Comparison of ENCODE assay signal across 41 cellular contexts in genomic region chr11:60214386-60214785, GRCh38. TPM values are rescaled to one million over a fixed set of nuclear protein-coding genes. Genes with fewer than 3 reads are reported as not detected.
"Had no signal": no experiment of that assay in that cellular context is flagged by ENCODE, and none has a peak within 500 bp of the region (broad histone marks: within the 10 kb centered on the region; RNA-seq: fewer than 3 reads in every experiment).

No MANE protein-coding gene starts in this region.

- H3K4me1 ChIP-seq: adrenal gland, ascending aorta, body of pancreas, breast epithelium had no signal

- DNase-seq: activated effector memory CD4-positive, alpha-beta T cell treated with anti-CD3 and anti-CD28 coated beads, Interleukin-2, amount 50 U/mL, for 16 hours; activated effector memory CD4-positive, alpha-beta T cell treated with Interleukin-2 at 50 U/mL for 16 hours; activated gamma-delta T cell; activated gamma-delta T cell treated with Interleukin-2 at 50 U/mL for 16 hours; activated naive CD4-positive, alpha-beta T cell; activated naive CD4-positive, alpha-beta T cell treated with anti-CD3 and anti-CD28 coated beads for 36 hours; activated naive CD4-positive, alpha-beta T cell treated with anti-CD3 and anti-CD28 coated beads, Interleukin-2, amount 10 ng/mL, durations not matched to agents 7 days and 5 days; activated naive CD4-positive, alpha-beta T cell treated with anti-CD3 and anti-CD28 coated beads, Interleukin-2, amount 50 U/mL, for 16 hours; activated naive CD4-positive, alpha-beta T cell treated with Interleukin-2 at 50 U/mL for 16 hours; activated naive CD8-positive, alpha-beta T cell treated with anti-CD3 and anti-CD28 coated beads for 36 hours; activated naive CD8-positive, alpha-beta T cell treated with anti-CD3 and anti-CD28 coated beads, Interleukin-2, amount 10 ng/mL, durations not matched to agents 7 days and 5 days; activated naive CD8-positive, alpha-beta T cell treated with anti-CD3 and anti-CD28 coated beads, Interleukin-2, amount 50 U/mL, for 24 hours; activated T-cell treated with anti-CD3 and anti-CD28 coated beads, Interleukin-2, amount 50 U/mL, for 24 hours; activated T-cell treated with anti-CD3 and anti-CD28 coated beads, Interleukin-2, amount 50 U/mL, for 4 hours; activated T-cell treated with anti-CD3 and anti-CD28 coated beads, Interleukin-2, amount 50 U/mL, for 48 hours; activated T-cell treated with anti-CD3 and anti-CD28 coated beads, Interleukin-2, amount 50 U/mL, for 72 hours; adrenal gland; amniotic stem cell; amygdala; anterior cingulate cortex; aorta; body of pancreas; brain microvascular endothelial cell; caudate nucleus; central memory CD4-positive, alpha-beta T cell; cerebellar nuclear complex had no signal

- H3K4me3 Mint-ChIP-seq: activated naive CD4-positive, alpha-beta T cell treated with anti-CD3 and anti-CD28 coated beads for 36 hours; activated naive CD4-positive, alpha-beta T cell treated with anti-CD3 and anti-CD28 coated beads, Interleukin-2, amount 10 ng/mL, durations not matched to agents 7 days and 5 days; activated naive CD4-positive, alpha-beta T cell treated with anti-CD3 and anti-CD28 coated beads, Interleukin-2, amount 50 U/mL, for 24 hours; activated naive CD8-positive, alpha-beta T cell; activated naive CD8-positive, alpha-beta T cell treated with anti-CD3 and anti-CD28 coated beads for 36 hours; activated naive CD8-positive, alpha-beta T cell treated with anti-CD3 and anti-CD28 coated beads, Interleukin-2, amount 10 ng/mL, durations not matched to agents 7 days and 5 days; activated naive CD8-positive, alpha-beta T cell treated with anti-CD3 and anti-CD28 coated beads, Interleukin-2, amount 50 U/mL, for 24 hours; activated T-cell treated with anti-CD3 and anti-CD28 coated beads, Interleukin-2, amount 50 U/mL, for 24 hours; activated T-cell treated with anti-CD3 and anti-CD28 coated beads, Interleukin-2, amount 50 U/mL, for 4 hours; activated T-cell treated with anti-CD3 and anti-CD28 coated beads, Interleukin-2, amount 50 U/mL, for 72 hours; activated T-helper 1 cell treated with anti-CD3 and anti-CD28 coated beads, Interleukin-12 subunit alpha, Interleukin-12 subunit beta, Interleukin-2, Interleukin-4 antibody, amounts not matched to agents 30 ng/mL and 10 ng/mL and 1 ng/mL, durations not matched to agents 14 hours and 24 hours and 36 hours; activated T-helper 17 cell treated with anti-CD3 and anti-CD28 coated beads, Interleukin-2, amount 50 U/mL, for 72 hours; brain; central memory CD8-positive, alpha-beta T cell had no signal

- FAIRE-seq: astrocyte, bronchial epithelial cell had no signal

- H3K9me3 Mint-ChIP-seq: activated naive CD4-positive, alpha-beta T cell treated with anti-CD3 and anti-CD28 coated beads for 36 hours; activated naive CD4-positive, alpha-beta T cell treated with anti-CD3 and anti-CD28 coated beads, Interleukin-2, amount 10 ng/mL, durations not matched to agents 7 days and 5 days; activated naive CD4-positive, alpha-beta T cell treated with anti-CD3 and anti-CD28 coated beads, Interleukin-2, amount 50 U/mL, for 24 hours; activated naive CD4-positive, alpha-beta T cell treated with anti-CD3 and anti-CD28 coated beads, Interleukin-2, amount 50 U/mL, for 72 hours; activated naive CD8-positive, alpha-beta T cell treated with anti-CD3 and anti-CD28 coated beads for 36 hours; activated naive CD8-positive, alpha-beta T cell treated with anti-CD3 and anti-CD28 coated beads, Interleukin-2, amount 10 ng/mL, durations not matched to agents 7 days and 5 days; activated naive CD8-positive, alpha-beta T cell treated with anti-CD3 and anti-CD28 coated beads, Interleukin-2, amount 50 U/mL, for 24 hours; activated T-cell treated with anti-CD3 and anti-CD28 coated beads, Interleukin-2, amount 50 U/mL, for 24 hours; activated T-cell treated with anti-CD3 and anti-CD28 coated beads, Interleukin-2, amount 50 U/mL, for 4 hours; activated T-cell treated with anti-CD3 and anti-CD28 coated beads, Interleukin-2, amount 50 U/mL, for 72 hours; activated T-helper 1 cell treated with anti-CD3 and anti-CD28 coated beads, Interleukin-12 subunit alpha, Interleukin-12 subunit beta, Interleukin-2, Interleukin-4 antibody, amounts not matched to agents 30 ng/mL and 10 ng/mL and 1 ng/mL, durations not matched to agents 14 hours and 24 hours and 36 hours; activated T-helper 17 cell treated with anti-CD3 and anti-CD28 coated beads, Interleukin-2, amount 50 U/mL, for 72 hours; activated T-helper 2 cell treated with anti-CD3 and anti-CD28 coated beads, Interferon-gamma antibody, Interleukin-2, Interleukin-4, amounts not matched to agents 10 μg/mL and 5 μg/mL and 100 μg/mL, durations not matched to agents 14 hours and 24 hours and 36 hours; brain; central memory CD8-positive, alpha-beta T cell had no signal

- H3K36me3 ChIP-seq: adrenal gland, ascending aorta, brain microvascular endothelial cell, breast epithelium, cardiac muscle cell had no signal

- H3K36me3 Mint-ChIP-seq: activated naive CD4-positive, alpha-beta T cell treated with anti-CD3 and anti-CD28 coated beads, Interleukin-2, amount 10 ng/mL, durations not matched to agents 7 days and 5 days; activated naive CD4-positive, alpha-beta T cell treated with anti-CD3 and anti-CD28 coated beads, Interleukin-2, amount 50 U/mL, for 24 hours; activated naive CD4-positive, alpha-beta T cell treated with anti-CD3 and anti-CD28 coated beads, Interleukin-2, amount 50 U/mL, for 72 hours; activated naive CD8-positive, alpha-beta T cell; activated naive CD8-positive, alpha-beta T cell treated with anti-CD3 and anti-CD28 coated beads for 36 hours; activated naive CD8-positive, alpha-beta T cell treated with anti-CD3 and anti-CD28 coated beads, Interleukin-2, amount 10 ng/mL, durations not matched to agents 7 days and 5 days; brain had no signal

- H3K27ac ChIP-seq: adrenal gland, ascending aorta, body of pancreas, brain microvascular endothelial cell, breast epithelium, cardiac muscle cell had no signal

- H3K27me3 ChIP-seq: adrenal gland, ascending aorta, body of pancreas, brain microvascular endothelial cell, breast epithelium, cardiac muscle cell had no signal

- ATAC-seq: activated naive CD4-positive, alpha-beta T cell treated with anti-CD3 and anti-CD28 coated beads, Interleukin-2, amount 50 U/mL, for 72 hours; activated naive CD8-positive, alpha-beta T cell treated with anti-CD3 and anti-CD28 coated beads, Interleukin-2, amount 50 U/mL, for 24 hours; activated T-cell treated with anti-CD3 and anti-CD28 coated beads, Interleukin-2, amount 50 U/mL, for 4 hours; activated T-cell treated with anti-CD3 and anti-CD28 coated beads, Interleukin-2, amount 50 U/mL, for 72 hours; activated T-helper 17 cell treated with anti-CD3 and anti-CD28 coated beads, Interleukin-2, amount 50 U/mL, for 72 hours; body of pancreas had no signal

- H3K4me3 ChIP-seq: adrenal gland, ascending aorta, body of pancreas, breast epithelium, cardiac muscle cell had no signal

- H3K27ac Mint-ChIP-seq: activated naive CD4-positive, alpha-beta T cell treated with anti-CD3 and anti-CD28 coated beads for 36 hours; activated naive CD4-positive, alpha-beta T cell treated with anti-CD3 and anti-CD28 coated beads, Interleukin-2, amount 10 ng/mL, durations not matched to agents 7 days and 5 days; activated naive CD4-positive, alpha-beta T cell treated with anti-CD3 and anti-CD28 coated beads, Interleukin-2, amount 50 U/mL, for 24 hours; activated naive CD4-positive, alpha-beta T cell treated with anti-CD3 and anti-CD28 coated beads, Interleukin-2, amount 50 U/mL, for 72 hours; activated naive CD8-positive, alpha-beta T cell; activated naive CD8-positive, alpha-beta T cell treated with anti-CD3 and anti-CD28 coated beads for 36 hours; activated naive CD8-positive, alpha-beta T cell treated with anti-CD3 and anti-CD28 coated beads, Interleukin-2, amount 10 ng/mL, durations not matched to agents 7 days and 5 days; activated naive CD8-positive, alpha-beta T cell treated with anti-CD3 and anti-CD28 coated beads, Interleukin-2, amount 50 U/mL, for 24 hours; activated T-cell treated with anti-CD3 and anti-CD28 coated beads, Interleukin-2, amount 50 U/mL, for 24 hours; activated T-cell treated with anti-CD3 and anti-CD28 coated beads, Interleukin-2, amount 50 U/mL, for 72 hours; activated T-helper 1 cell treated with anti-CD3 and anti-CD28 coated beads, Interleukin-12 subunit alpha, Interleukin-12 subunit beta, Interleukin-2, Interleukin-4 antibody, amounts not matched to agents 30 ng/mL and 10 ng/mL and 1 ng/mL, durations not matched to agents 14 hours and 24 hours and 36 hours; activated T-helper 17 cell treated with anti-CD3 and anti-CD28 coated beads, Interleukin-2, amount 50 U/mL, for 72 hours; activated T-helper 2 cell treated with anti-CD3 and anti-CD28 coated beads, Interferon-gamma antibody, Interleukin-2, Interleukin-4, amounts not matched to agents 10 μg/mL and 5 μg/mL and 100 μg/mL, durations not matched to agents 14 hours and 24 hours and 36 hours; brain had no signal

- H3K9me3 ChIP-seq: adrenal gland, ascending aorta, body of pancreas, breast epithelium had no signal

- H3K4me1 Mint-ChIP-seq: activated naive CD4-positive, alpha-beta T cell treated with anti-CD3 and anti-CD28 coated beads, Interleukin-2, amount 10 ng/mL, durations not matched to agents 7 days and 5 days; activated naive CD4-positive, alpha-beta T cell treated with anti-CD3 and anti-CD28 coated beads, Interleukin-2, amount 50 U/mL, for 24 hours; activated naive CD8-positive, alpha-beta T cell treated with anti-CD3 and anti-CD28 coated beads for 36 hours; activated naive CD8-positive, alpha-beta T cell treated with anti-CD3 and anti-CD28 coated beads, Interleukin-2, amount 10 ng/mL, durations not matched to agents 7 days and 5 days; activated naive CD8-positive, alpha-beta T cell treated with anti-CD3 and anti-CD28 coated beads, Interleukin-2, amount 50 U/mL, for 24 hours; activated T-helper 17 cell treated with anti-CD3 and anti-CD28 coated beads, Interleukin-2, amount 50 U/mL, for 72 hours; brain; central memory CD8-positive, alpha-beta T cell had no signal

- H3K27me3 Mint-ChIP-seq: activated naive CD4-positive, alpha-beta T cell treated with anti-CD3 and anti-CD28 coated beads, Interleukin-2, amount 10 ng/mL, durations not matched to agents 7 days and 5 days; brain had no signal

RNA-seq across cellular contexts. Expression of gene MS4A4E, which starts 28.6 kb away (rescaled TPM):
- total RNA-seq: activated naive CD4-positive, alpha-beta T cell treated with anti-CD3 and anti-CD28 coated beads for 36 hours; activated naive CD4-positive, alpha-beta T cell treated with anti-CD3 and anti-CD28 coated beads, Interleukin-2, amount 50 U/mL, for 72 hours; activated naive CD8-positive, alpha-beta T cell treated with anti-CD3 and anti-CD28 coated beads for 36 hours; activated naive CD8-positive, alpha-beta T cell treated with anti-CD3 and anti-CD28 coated beads, Interleukin-2, amount 10 ng/mL, durations not matched to agents 7 days and 5 days; activated T-cell treated with anti-CD3 and anti-CD28 coated beads, Interleukin-2, amount 50 U/mL, for 4 hours; activated T-cell treated with anti-CD3 and anti-CD28 coated beads, Interleukin-2, amount 50 U/mL, for 72 hours; activated T-helper 1 cell treated with anti-CD3 and anti-CD28 coated beads, Interleukin-12 subunit alpha, Interleukin-12 subunit beta, Interleukin-2, Interleukin-4 antibody, amounts not matched to agents 30 ng/mL and 10 ng/mL and 1 ng/mL, durations not matched to agents 14 hours and 24 hours and 36 hours; activated T-helper 17 cell treated with anti-CD3 and anti-CD28 coated beads, Interleukin-2, amount 50 U/mL, for 72 hours; activated T-helper 2 cell treated with anti-CD3 and anti-CD28 coated beads, Interferon-gamma antibody, Interleukin-2, Interleukin-4, amounts not matched to agents 10 μg/mL and 5 μg/mL and 100 μg/mL, durations not matched to agents 14 hours and 24 hours and 36 hours; astrocyte; body of pancreas; bronchial epithelial cell; cardiac muscle cell; cerebellum had no signal
- polyA plus RNA-seq: cardiac muscle cell had no signal

RNA-seq across cellular contexts. Expression of gene MS4A6A, which starts 31.5 kb away (rescaled TPM):
- total RNA-seq: activated naive CD4-positive, alpha-beta T cell treated with anti-CD3 and anti-CD28 coated beads for 36 hours; activated naive CD4-positive, alpha-beta T cell treated with anti-CD3 and anti-CD28 coated beads, Interleukin-2, amount 50 U/mL, for 72 hours; activated naive CD8-positive, alpha-beta T cell treated with anti-CD3 and anti-CD28 coated beads for 36 hours; activated T-cell treated with anti-CD3 and anti-CD28 coated beads, Interleukin-2, amount 50 U/mL, for 4 hours; activated T-cell treated with anti-CD3 and anti-CD28 coated beads, Interleukin-2, amount 50 U/mL, for 72 hours; activated T-helper 1 cell treated with anti-CD3 and anti-CD28 coated beads, Interleukin-12 subunit alpha, Interleukin-12 subunit beta, Interleukin-2, Interleukin-4 antibody, amounts not matched to agents 30 ng/mL and 10 ng/mL and 1 ng/mL, durations not matched to agents 14 hours and 24 hours and 36 hours; activated T-helper 17 cell treated with anti-CD3 and anti-CD28 coated beads, Interleukin-2, amount 50 U/mL, for 72 hours; activated T-helper 2 cell treated with anti-CD3 and anti-CD28 coated beads, Interferon-gamma antibody, Interleukin-2, Interleukin-4, amounts not matched to agents 10 μg/mL and 5 μg/mL and 100 μg/mL, durations not matched to agents 14 hours and 24 hours and 36 hours; astrocyte; bronchial epithelial cell; chondrocyte had no signal
- polyA plus RNA-seq: cardiac muscle cell had no signal
